In genomic region chr7:3065724-3066143, GRCh38 we compare ENCODE assay signal across 8 cellular contexts. TPM values are rescaled to one million over a fixed set of nuclear protein-coding genes. Genes with fewer than 3 reads are reported as not detected.
A peak's percentile ranks its signal among the peaks of the same experiment; 100 is the strongest.
DNase-seq lines count a peak whose midpoint lies in the region; ATAC-seq, FAIRE-seq and TF ChIP-seq lines count a peak whose summit lies in the region.

No MANE protein-coding gene starts in this region.

- FAIRE-seq in GM12891 (lab: Jason Lieb, UNC) = peak; percentile 93

- WGBS in liver = 37% methylated on average over 11 of the region's 11 CpGs
- WGBS in testis, 2 donors = 31 to 34% methylated on average over 11 of the region's 11 CpGs

- TF ChIP-seq CTCF in ascending aorta (IDR thresholded peaks at IDR 0.05) (peak in 2 of 3 experiments; percentile 32 to 49), liver (IDR thresholded peaks at IDR 0.05; ENCODE audit: low read depth, low read length, missing input control) (peak; percentile 12), testis (IDR thresholded peaks at IDR 0.05) (peak in 2 of 3 experiments; percentile 11 to 48)

- no peaks in the 10 kb centered on the region for H3K27me3 ChIP-seq in ascending aorta
- no peaks in the 10 kb centered on the region for H3K27me3 ChIP-seq in liver (ENCODE audit: control insufficient read depth in 4 of 4, insufficient read depth in 4 of 4, low read length in 3 of 4)
- H3K27me3 ChIP-seq in testis = no peaks in the 10 kb centered on the region

- H3K4me3 ChIP-seq in ascending aorta = no peak overlapping the region
- no peak overlapping the region for H3K4me3 ChIP-seq in liver (ENCODE audit: low read depth in 1 of 3, low read length in 3 of 3)
- no peak overlapping the region for H3K4me3 ChIP-seq in testis

- no peak overlapping the region for H3K9ac ChIP-seq in liver (ENCODE audit: low read depth in 1 of 2, low read length in 2 of 2)

- peak in 1 of 2 donors; percentile 21 for TF ChIP-seq RAD21 in liver (IDR thresholded peaks at IDR 0.05)

- TF ChIP-seq POLR2A in GM12891 (IDR thresholded peaks at IDR 0.05; ENCODE audit: low read depth, low read length) (no peak), testis (IDR thresholded peaks at IDR 0.05) (no peak)

- intact Hi-C loops in ascending aorta (cut with DNase I) (loop anchor here (5.0 kb wide), 1 partner anchor 237 kb away; the partner anchor contains the start of gene SDK1), testis (cut with DNase I; ENCODE audit: low total_unique reads) (no loop called here)

- H3K36me3 ChIP-seq in ascending aorta = no peaks in the 10 kb centered on the region
- H3K36me3 ChIP-seq in liver (ENCODE audit: control insufficient read depth in 4 of 4, insufficient read depth in 3 of 4, low read depth in 1 of 4, low read length in 3 of 4) = no peaks in the 10 kb centered on the region
- no peaks in the 10 kb centered on the region for H3K36me3 ChIP-seq in testis (ENCODE audit: low read depth, missing control alignments)

- DNase-seq in GM12891 (ENCODE audit: insufficient read length, low spot score) (no peak), SK-N-DZ (ENCODE audit: low spot score) (peak; percentile 19), ascending aorta (ENCODE audit: low spot score in 2 of 2) (no peak), testis (peak; percentile 56), C1 segment of cervical spinal cord (lab: John Stamatoyannopoulos, UW) (no peak), NCI-H345 treated with DMSO at 0.1 percent for 48 hours (lab: John Stamatoyannopoulos, UW; ENCODE audit: unreplicated experiment) (no peak)

- H3K4me1 ChIP-seq in ascending aorta (peaks cover 0 to 8% of the 10 kb centered on the region in 2 donors), liver (ENCODE audit: control insufficient read depth in 4 of 4, insufficient read depth in 4 of 4, low read length in 3 of 4) (no peaks in the 10 kb centered on the region), testis (no peaks in the 10 kb centered on the region)

- H3K9me3 ChIP-seq in ascending aorta (no peaks in the 10 kb centered on the region), liver (ENCODE audit: control insufficient read depth in 4 of 4, low read length in 3 of 4) (peaks cover 0 to 2% (median 0%) of the 10 kb centered on the region in 4 donors), testis (no peaks in the 10 kb centered on the region)

- ATAC-seq in HG03103 (IDR thresholded peaks at IDR 0.05; ENCODE audit: low read depth, unreplicated experiment) = peak; percentile 33

- H3K27ac ChIP-seq in ascending aorta (no peak overlapping the region), liver (ENCODE audit: low read depth in 1 of 2, low read length in 2 of 2) (no peak overlapping the region), testis (no peak overlapping the region)

TF ChIP-seq in GM12891, 5 proteins besides CTCF, POLR2A, EP300 and RAD21:
- no peak for TF ChIP-seq TAF1 (IDR thresholded peaks at IDR 0.05; ENCODE audit: low read depth, low read length)
- 0 out of 2 replicates have a peak, but pooled peaks have one; percentile 32 for TF ChIP-seq POU2F2 (IDR thresholded peaks at IDR 0.05; ENCODE audit: low read depth, low read length)
- TF ChIP-seq PAX5 (IDR thresholded peaks at IDR 0.05; ENCODE audit: insufficient read depth, low read length, severe bottlenecking) = peak; percentile 40

TF ChIP-seq in liver, 16 proteins besides CTCF, POLR2A, EP300 and RAD21:
- TF ChIP-seq EGR1 (IDR thresholded peaks at IDR 0.05; ENCODE audit: low read depth in 2 of 2) (no peak), MAX (IDR thresholded peaks at IDR 0.05) (no peak), REST (IDR thresholded peaks at IDR 0.05) (no peak), RXRA (IDR thresholded peaks at IDR 0.05) (no peak), SP1 (IDR thresholded peaks at IDR 0.05) (no peak), TAF1 (conservative IDR thresholded peaks at IDR 0.05) (no peak), FOXA2 (IDR thresholded peaks at IDR 0.05) (no peak), ATF3 (IDR thresholded peaks at IDR 0.05) (no peak), FOXA1 (IDR thresholded peaks at IDR 0.05) (no peak), GABPA (IDR thresholded peaks at IDR 0.05 in 1 of 2, conservative IDR thresholded peaks at IDR 0.05 in 1 of 2) (no peak), NR2F2 (IDR thresholded peaks at IDR 0.05) (no peak), HNF4G (IDR thresholded peaks at IDR 0.05) (no peak), YY1 (IDR thresholded peaks at IDR 0.05) (no peak)

RNA-seq across cellular contexts. Expression of gene CARD11, which starts 22.1 kb away (rescaled TPM):
- polyA plus RNA-seq in GM12891 (2012; ENCODE audit: low read depth, missing spikeins) = 46.2 TPM
- polyA plus RNA-seq in SK-N-DZ (2014; cell fraction: cytosol; rRNA removed) = 0.05 TPM in 1 of 2 replicates, not detected in the other
- not detected in 2 replicates for polyA plus RNA-seq in SK-N-DZ (2014; cell fraction: nucleus; rRNA removed)
- total RNA-seq in ascending aorta (0.64 TPM), liver (1 to 10 TPM; 1.2 to 1.3 TPM), testis (1 to 10 TPM; 2.9 to 3.9 TPM)
- polyA plus RNA-seq in liver (under 1 TPM; 0.42 to 0.44 TPM), testis (ENCODE audit: insufficient read depth, low read depth, low replicate concordance) (3.2 TPM)

Comparison
In these comparisons a context has a peak if more than half of its experiments do, and no peak if none do; other contexts are left out.
1. DNase-seq: peak in SK-N-DZ (single experiment) and testis (single experiment); none in GM12891 (single experiment), ascending aorta (0 of 2), C1 segment of cervical spinal cord (0 of 14) and NCI-H345 treated with DMSO at 0.1 percent for 48 hours (single experiment).
2. Peak in every context shown above with its lines, with median percentiles within 50 percentile points of each other: CTCF ChIP-seq.